23 cellular contexts compared by ENCODE assay signal in the genomic region with DNA sequence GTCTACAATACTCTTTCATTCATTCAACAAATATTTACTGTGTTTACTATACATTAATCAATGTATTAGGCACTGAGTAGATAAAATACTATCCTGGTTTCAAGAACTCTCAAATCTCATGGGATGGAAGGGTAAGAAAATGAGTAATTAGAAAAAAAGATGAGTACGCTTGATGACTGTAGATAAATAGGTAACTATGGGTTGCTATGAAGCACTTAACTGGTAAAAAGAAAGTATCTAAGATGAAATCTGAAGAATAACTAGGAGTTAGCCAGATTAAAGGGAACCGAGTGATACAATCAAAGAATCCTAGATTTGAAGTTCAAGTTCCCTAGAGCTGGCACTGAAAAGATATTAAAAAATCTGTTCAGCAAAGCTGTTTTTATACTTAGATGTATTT.
DNase-seq lines count a peak whose midpoint lies in the region; ATAC-seq, FAIRE-seq and TF ChIP-seq lines count a peak whose summit lies in the region.
"Had no signal": no experiment of that assay in that cellular context is flagged by ENCODE, and none has a peak within 500 bp of the region (broad histone marks: within the 10 kb centered on the region; RNA-seq: fewer than 3 reads in every experiment).

No MANE protein-coding gene starts in this region.

- TF ChIP-seq EP300 in HepG2 (IDR thresholded peaks at IDR 0.05; ENCODE audit: low read depth in 2 of 2, low read length in 2 of 2) (no peak), HepG2 (CRISPR knock-in tag; IDR thresholded peaks at IDR 0.05; ENCODE audit: borderline replicate concordance) (no peak)

- CTCF ChIA-PET in HepG2 (lab: Yijun Ruan, JAX; ENCODE audit: low intra/inter-chr PET ratio, low total read pairs): no interaction called here

- H4K20me1 ChIP-seq in HepG2 (ENCODE audit: insufficient read depth, low read length): no peaks in the 10 kb centered on the region
- H4K20me1 ChIP-seq: BLaER1 had no signal

- H3K27me3 ChIP-seq in HepG2 (ENCODE audit: control insufficient read depth in 1 of 2, insufficient read depth in 2 of 2, low read length in 2 of 2): no peaks in the 10 kb centered on the region
- H3K27me3 ChIP-seq in right lobe of liver: no peaks in the 10 kb centered on the region
- H3K27me3 ChIP-seq: BLaER1 had no signal

- 42% methylated on average over 2 of the region's 2 CpGs for WGBS in HepG2 (ENCODE audit: low lambda C conversion rate)
- WGBS in right lobe of liver (ENCODE audit: insufficient coverage, low coverage, low lambda C conversion rate, missing lambda C conversion rate): 67% methylated on average over 2 of the region's 2 CpGs

- H3K4me1 Mint-ChIP-seq in nephron: peaks cover 12% of the 10 kb centered on the region
- H3K4me1 Mint-ChIP-seq in chondrocyte (ENCODE audit: low read depth): no peaks in the 10 kb centered on the region
- H3K4me1 Mint-ChIP-seq: B cell had no signal

- H3K4me2 ChIP-seq in HepG2 (ENCODE audit: low read depth, low read length): no peak overlapping the region
- H3K4me2 ChIP-seq: BLaER1 had no signal

- H3K27ac Mint-ChIP-seq in nephron (peak overlapping the region in 2 of 3 experiments; percentile 81 to 88), chondrocyte (ENCODE audit: unreplicated experiment) (no peak overlapping the region)
- H3K27ac Mint-ChIP-seq: B cell; CD4-positive, CD25-positive, alpha-beta regulatory T cell; CD8-positive, alpha-beta T cell had no signal

- TF ChIP-seq RAD21 in HepG2 (CRISPR knock-in tag; IDR thresholded peaks at IDR 0.05): no peak

- H3K27ac ChIP-seq in HepG2 (ENCODE audit: extremely low read length, insufficient read depth, low read length) (no peak overlapping the region), right lobe of liver (no peak overlapping the region)
- H3K27ac ChIP-seq: 22Rv1, BLaER1, C4-2B, GM23248 had no signal

- ATAC-seq in HepG2 (no peak), right lobe of liver (no peak), HG03565 (IDR thresholded peaks at IDR 0.05; ENCODE audit: unreplicated experiment) (no peak)
- ATAC-seq: CD8-positive, alpha-beta T cell had no signal

- H3K9me3 Mint-ChIP-seq in nephron (peaks cover 9% of the 10 kb centered on the region), chondrocyte (ENCODE audit: low read depth) (peaks cover 10% of the 10 kb centered on the region)

- TF ChIP-seq CTCF in HepG2 (CRISPR knock-in tag; IDR thresholded peaks at IDR 0.05) (no peak), right lobe of liver (IDR thresholded peaks at IDR 0.05) (no peak), nephron (IDR thresholded peaks at IDR 0.05; ENCODE audit: unreplicated experiment in 3 of 3) (no peak), chondrocyte (IDR thresholded peaks at IDR 0.05) (no peak)

- intact Hi-C loops in HepG2 (cut with micrococcal nuclease; ENCODE audit: unreplicated experiment): no loop called here
- intact Hi-C loops in right lobe of liver (cut with DNase I): no loop called here

- no peak overlapping the region for H3K4me3 ChIP-seq in HepG2 (replicated peaks in 1 of 3; ENCODE audit: insufficient read depth in 1 of 3, low read depth in 2 of 3, low read length in 3 of 3)
- no peak overlapping the region for H3K4me3 ChIP-seq in right lobe of liver
- H3K4me3 ChIP-seq: BLaER1, GM23248 had no signal

- H3K79me2 ChIP-seq in HepG2 (ENCODE audit: insufficient read depth, low read length): no peaks in the 10 kb centered on the region

- no peak overlapping the region for H2AFZ ChIP-seq in HepG2 (ENCODE audit: low read length)
- H2AFZ ChIP-seq: GM23248 had no signal

- H3K4me1 ChIP-seq in HepG2 (ENCODE audit: insufficient read depth, low read length) (no peaks in the 10 kb centered on the region), right lobe of liver (no peaks in the 10 kb centered on the region)
- H3K4me1 ChIP-seq: BLaER1, Caco-2 had no signal

- no peak overlapping the region for H3K9ac ChIP-seq in HepG2 (ENCODE audit: insufficient read depth, low read depth, low read length)
- H3K9ac ChIP-seq: BLaER1, GM23248 had no signal

- no peaks in the 10 kb centered on the region for H3K36me3 ChIP-seq in HepG2 (replicated peaks in 1 of 2; ENCODE audit: control insufficient read depth in 1 of 2, insufficient read depth in 2 of 2, low read length in 2 of 2)
- H3K36me3 ChIP-seq in right lobe of liver: no peaks in the 10 kb centered on the region
- H3K36me3 ChIP-seq: BLaER1 had no signal

- no peak for DNase-seq in HepG2 (ENCODE audit: low spot score)
- DNase-seq in right lobe of liver: no peak
- DNase-seq in RPMI8226: peak; percentile 8
- no peak for DNase-seq in chondrocyte (ENCODE audit: low spot score)
- DNase-seq in activated CD4-positive, CD25-positive, alpha-beta regulatory T cell treated with anti-CD3 and anti-CD28 coated beads, Interleukin-2, amount 50 U/mL, for 72 hours: no peak
- DNase-seq in NCI-H146 (lab: John Stamatoyannopoulos, UW): no peak
- DNase-seq: Caco-2; CD4-positive, CD25-positive, alpha-beta regulatory T cell; CD8-positive, alpha-beta T cell; DMS153; DND-41; GM23248; H7; HCEC 1CT had no signal

- no TSS peak for BruUV-seq in HepG2 (replicated peaks; lab: Mats Ljungman, UMichigan)

- H3K27me3 Mint-ChIP-seq in nephron (ENCODE audit: low read depth): no peaks in the 10 kb centered on the region
- no peaks in the 10 kb centered on the region for H3K27me3 Mint-ChIP-seq in chondrocyte (ENCODE audit: low read depth)
- H3K27me3 Mint-ChIP-seq: B cell had no signal

- H3K4me3 Mint-ChIP-seq in nephron (no peak overlapping the region), chondrocyte (ENCODE audit: unreplicated experiment) (no peak overlapping the region)
- H3K4me3 Mint-ChIP-seq: B cell; CD4-positive, CD25-positive, alpha-beta regulatory T cell; CD8-positive, alpha-beta T cell had no signal

- TF ChIP-seq POLR2A in HepG2 (IDR thresholded peaks at IDR 0.05; ENCODE audit: insufficient read depth in 1 of 2, low read depth in 2 of 2, low read length in 2 of 2): no peak
- no peak for TF ChIP-seq POLR2A in right lobe of liver (IDR thresholded peaks at IDR 0.05)

- POLR2A ChIA-PET in HepG2 (lab: Yijun Ruan, JAX): no interaction called here

- in situ Hi-C loops in HepG2 (cut with HindIII; ENCODE audit: extremely low pct_ligation_motif_present, low pct_unique_long_range_greater_than_20kb): no loop called here

- FAIRE-seq in HepG2 (lab: Jason Lieb, UNC): no peak
- FAIRE-seq: G401.6, GM12892, H1 had no signal

- H3K9me3 ChIP-seq in HepG2 (ENCODE audit: low read length): no peaks in the 10 kb centered on the region
- no peaks in the 10 kb centered on the region for H3K9me3 ChIP-seq in right lobe of liver
- H3K9me3 ChIP-seq: BLaER1, Caco-2 had no signal

- peaks cover 8% of the 10 kb centered on the region for H3K36me3 Mint-ChIP-seq in nephron (ENCODE audit: low read depth)
- no peaks in the 10 kb centered on the region for H3K36me3 Mint-ChIP-seq in chondrocyte (ENCODE audit: low read depth)
- H3K36me3 Mint-ChIP-seq: CD4-positive, CD25-positive, alpha-beta regulatory T cell; CD8-positive, alpha-beta T cell had no signal

TF ChIP-seq in HepG2, 621 proteins besides CTCF, POLR2A, EP300 and RAD21:
- TF ChIP-seq ZNF260 (CRISPR knock-in tag; IDR thresholded peaks at IDR 0.05; ENCODE audit: borderline replicate concordance, low read depth) (no peak), RFX5 (IDR thresholded peaks at IDR 0.05; ENCODE audit: low read depth, low read length) (peak; percentile 60; the same call in 1 of the 2 replicates)
